8 cellular contexts compared by ENCODE assay signal in the genomic region with DNA sequence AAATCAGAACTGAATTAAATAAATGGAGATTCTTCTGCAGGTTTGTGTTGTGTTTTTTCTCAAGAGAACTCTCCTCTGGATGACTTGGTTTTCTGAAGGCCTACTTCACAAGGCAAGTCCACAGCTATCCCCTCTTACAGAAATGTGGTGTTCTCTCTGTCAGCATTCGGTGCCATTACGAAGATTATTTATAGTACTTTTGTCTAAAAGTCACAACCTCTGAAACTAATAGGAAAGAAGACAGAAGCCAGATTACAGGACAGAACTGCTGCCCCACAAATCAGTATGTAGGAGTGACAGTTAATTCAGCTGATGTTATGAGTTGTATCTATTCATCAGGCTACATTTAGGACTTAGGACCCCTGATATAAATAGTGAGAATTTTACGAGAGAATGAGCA.
"Had no signal": no experiment of that assay in that cellular context is flagged by ENCODE, and none has a peak within 500 bp of the region (broad histone marks: within the 10 kb centered on the region; RNA-seq: fewer than 3 reads in every experiment).

No MANE protein-coding gene starts in this region.

- H3K4me3 Mint-ChIP-seq: HFFc6 had no signal

- H3K36me3 ChIP-seq: HAP-1 had no signal

- H3K9me3 Mint-ChIP-seq: HFFc6 had no signal

- ATAC-seq: HCT116, K562 had no signal

- DNase-seq: GM23248, H7, HFFc6, IMR-90, KG1 had no signal

- H3K27ac Mint-ChIP-seq: HFFc6 had no signal

- H3K9me3 ChIP-seq: HAP-1 had no signal

- H3K27ac ChIP-seq: GM23248 had no signal

- H3K4me3 ChIP-seq: GM23248, HAP-1, K562 had no signal

- H3K9ac ChIP-seq: GM23248 had no signal

- H2AFZ ChIP-seq: GM23248 had no signal
